In the genomic region with DNA sequence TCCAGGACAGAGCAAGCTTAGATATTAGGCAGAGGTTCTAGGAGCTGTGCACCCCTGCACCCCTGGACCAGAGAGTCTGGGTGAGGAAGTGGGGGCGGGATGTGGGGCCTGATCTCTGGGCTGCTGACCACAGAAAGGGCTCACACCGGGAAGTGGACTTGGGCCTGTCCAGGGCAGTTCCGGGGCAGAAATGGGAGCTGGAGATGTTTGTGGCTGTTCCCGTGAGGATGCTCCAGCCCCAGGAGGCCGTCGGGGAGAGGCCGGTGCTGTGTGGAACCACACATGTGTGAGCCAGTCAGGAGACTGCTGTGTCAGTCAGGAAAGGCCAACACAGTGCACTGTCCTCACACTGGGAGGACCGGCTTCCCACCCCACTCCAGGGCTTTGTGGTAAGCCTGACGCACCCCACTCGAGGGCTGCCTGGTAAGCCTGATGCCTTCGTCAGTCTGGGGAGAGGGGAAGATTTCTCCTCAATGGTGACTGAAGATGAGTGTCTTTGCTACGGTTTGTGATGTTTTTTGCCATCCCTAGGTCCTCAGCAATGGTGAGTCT, we compare ENCODE assay signal across 20 cellular contexts.
DNase-seq lines count a peak whose midpoint lies in the region; ATAC-seq and TF ChIP-seq lines count a peak whose summit lies in the region.
"Had no signal": no experiment of that assay in that cellular context is flagged by ENCODE, and none has a peak within 500 bp of the region (broad histone marks: within the 10 kb centered on the region; RNA-seq: fewer than 3 reads in every experiment).

No MANE protein-coding gene starts in this region.

- H3K4me1 ChIP-seq in osteoblast (ENCODE audit: insufficient read depth, low read length) (no peaks in the 10 kb centered on the region), upper lobe of right lung (no peaks in the 10 kb centered on the region)

- H3K9me3 ChIP-seq in osteoblast (ENCODE audit: low read depth, low read length) (no peaks in the 10 kb centered on the region), upper lobe of right lung (no peaks in the 10 kb centered on the region)
- H3K9me3 ChIP-seq: BLaER1 had no signal

- peak; percentile 38 for DNase-seq in activated effector memory CD4-positive, alpha-beta T cell treated with anti-CD3 and anti-CD28 coated beads, Interleukin-2, amount 50 U/mL, for 16 hours
- DNase-seq in activated effector memory CD4-positive, alpha-beta T cell treated with Interleukin-2 at 50 U/mL for 16 hours = no peak
- peak; percentile 44 for DNase-seq in osteoblast (ENCODE audit: insufficient read length, low spot score, missing footprints)
- DNase-seq in upper lobe of right lung = peak; percentile 40
- DNase-seq in stimulated activated naive CD4-positive, alpha-beta T cell treated with Interleukin-2 at 50 U/mL for 16 hours (lab: John Stamatoyannopoulos, UW) = no peak
- DNase-seq in AG20443 (ENCODE audit: low spot score) = no peak
- DNase-seq: CD4-positive, alpha-beta T cell; DMS53; GM23248; H9; Karpas-422; NCI-H1092; NCI-H1417 treated with DMSO at 0.1 percent for 48 hours; NCI-H187; NCI-H2081 treated with DMSO at 0.1 percent for 48 hours; NCI-H524 treated with DMSO at 0.1 percent for 48 hours; SHP77 had no signal

- H3K27me3 Mint-ChIP-seq in brain = peaks cover 6% of the 10 kb centered on the region

- H3K4me1 Mint-ChIP-seq in brain = peaks cover 30% of the 10 kb centered on the region

- H4K20me1 ChIP-seq in osteoblast (ENCODE audit: insufficient read depth, low read length) = no peaks in the 10 kb centered on the region
- H4K20me1 ChIP-seq: BLaER1 had no signal

- H3K4me2 ChIP-seq in osteoblast (ENCODE audit: insufficient read depth, low read length) = no peak overlapping the region
- H3K4me2 ChIP-seq: BLaER1 had no signal

- TF ChIP-seq CTCF in brain (conservative IDR thresholded peaks at IDR 0.05) (no peak), osteoblast (IDR thresholded peaks at IDR 0.05; ENCODE audit: extremely low read depth, low read depth, low read length) (no peak), upper lobe of right lung (IDR thresholded peaks at IDR 0.05) (no peak)

- H3K27ac Mint-ChIP-seq in brain = peak overlapping the region in 3 of 5 experiments; percentile 6 to 77 (median 37)
- H3K27ac Mint-ChIP-seq: CD4-positive, alpha-beta T cell had no signal

- H3K27me3 ChIP-seq in osteoblast (ENCODE audit: insufficient read depth, low read length) (no peaks in the 10 kb centered on the region), upper lobe of right lung (peaks cover 19% of the 10 kb centered on the region)
- H3K27me3 ChIP-seq: BLaER1 had no signal

- H3K79me2 ChIP-seq in osteoblast (ENCODE audit: insufficient read depth, low read length) = no peaks in the 10 kb centered on the region

- no peak overlapping the region for H2AFZ ChIP-seq in osteoblast (ENCODE audit: low read length)
- H2AFZ ChIP-seq: GM23248 had no signal

- H3K9me3 Mint-ChIP-seq in brain = peaks cover 0 to 2% (median 0%) of the 10 kb centered on the region in 5 experiments
- H3K9me3 Mint-ChIP-seq: CD4-positive, alpha-beta T cell; H9 had no signal

- no peak overlapping the region for H3K27ac ChIP-seq in osteoblast (ENCODE audit: low read depth, low read length)
- H3K27ac ChIP-seq in upper lobe of right lung = no peak overlapping the region
- H3K27ac ChIP-seq: BLaER1, GM23248 had no signal

- intact Hi-C loops in upper lobe of right lung (cut with DNase I) = no loop called here

- H3K4me3 ChIP-seq in osteoblast (ENCODE audit: insufficient read depth, low read length) = no peak overlapping the region
- no peak overlapping the region for H3K4me3 ChIP-seq in upper lobe of right lung
- H3K4me3 ChIP-seq: BLaER1, GM23248 had no signal

- H3K4me3 Mint-ChIP-seq in brain = no peak overlapping the region
- H3K4me3 Mint-ChIP-seq: CD4-positive, alpha-beta T cell; H9 had no signal

- H3K36me3 Mint-ChIP-seq in brain = no peaks in the 10 kb centered on the region

- no peak for ATAC-seq in upper lobe of right lung
- ATAC-seq: HepG2 had no signal

- H3K36me3 ChIP-seq in osteoblast (ENCODE audit: insufficient read depth, low read length) = no peaks in the 10 kb centered on the region
- no peaks in the 10 kb centered on the region for H3K36me3 ChIP-seq in upper lobe of right lung
- H3K36me3 ChIP-seq: BLaER1 had no signal

Comparison
In these comparisons a context has a peak if more than half of its experiments do, and no peak if none do; other contexts are left out.
1. DNase-seq: peak in activated effector memory CD4-positive, alpha-beta T cell treated with anti-CD3 and anti-CD28 coated beads, Interleukin-2, amount 50 U/mL, for 16 hours (single experiment), osteoblast (single experiment) and upper lobe of right lung (single experiment); none in activated effector memory CD4-positive, alpha-beta T cell treated with Interleukin-2 at 50 U/mL for 16 hours (single experiment), stimulated activated naive CD4-positive, alpha-beta T cell treated with Interleukin-2 at 50 U/mL for 16 hours (single experiment) and AG20443 (single experiment).